In genomic region chr1:222582099-222582774, GRCh38 we compare ENCODE assay signal across 10 cellular contexts. TPM values are rescaled to one million over a fixed set of nuclear protein-coding genes. Genes with fewer than 3 reads are reported as not detected.
DNase-seq lines count a peak whose midpoint lies in the region; ATAC-seq, FAIRE-seq and TF ChIP-seq lines count a peak whose summit lies in the region.
"Had no signal": no experiment of that assay in that cellular context is flagged by ENCODE, and none has a peak within 500 bp of the region (broad histone marks: within the 10 kb centered on the region; RNA-seq: fewer than 3 reads in every experiment).

No MANE protein-coding gene starts in this region.

- H3K27ac ChIP-seq in ACC112 (ENCODE audit: low read depth, low read length) (peak overlapping the region; percentile 37), GM12878 (ENCODE audit: control insufficient read depth, insufficient read depth) (peak overlapping the region; percentile 17), upper lobe of right lung (no peak overlapping the region)

- H3K4me2 ChIP-seq in GM12878 (ENCODE audit: control insufficient read depth, insufficient read depth): peak overlapping the region; percentile 71

- BruUV-seq in GM12878 (replicated peaks; lab: Mats Ljungman, UMichigan): no TSS peak

- TF ChIP-seq CTCF in GM12878 (IDR thresholded peaks at IDR 0.05 in 2 of 3, conservative IDR thresholded peaks at IDR 0.05 in 1 of 3; ENCODE audit: control insufficient read depth in 2 of 3, extremely low read depth in 1 of 3, insufficient read depth in 1 of 3, low read depth in 3 of 3, low read length in 3 of 3): no peak
- TF ChIP-seq CTCF in upper lobe of right lung (IDR thresholded peaks at IDR 0.05): no peak

- no peak for TF ChIP-seq RAD21 in GM12878 (IDR thresholded peaks at IDR 0.05; ENCODE audit: insufficient read depth, low read depth, low read length)

- H2AFZ ChIP-seq in ACC112 (ENCODE audit: low read length, unreplicated experiment): no peak overlapping the region
- H2AFZ ChIP-seq in GM12878 (ENCODE audit: control insufficient read depth, low read depth, low read length): no peak overlapping the region

- RAD21 ChIA-PET in GM12878 (lab: Charles Lee; ENCODE audit: unreplicated experiment): interaction anchor here (2.4 kb wide), 1 partner anchor 7 kb away, joined by 5 read pairs; the partner anchor contains the start of gene TAF1A

- no peak for TF ChIP-seq POLR2A in GM12878 (IDR thresholded peaks at IDR 0.05; ENCODE audit: low read depth, low read length)

- CTCF ChIA-PET in GM12878 (lab: Yijun Ruan, JAX): interaction anchor here (1.0 to 3.9 kb wide), 2 partner anchors 53 to 63 kb away, joined by 3 to 16 read pairs; no protein-coding TSS in a partner anchor

- intact Hi-C loops in GM12878 (cut with micrococcal nuclease; ENCODE audit: unreplicated experiment): loop anchor here (5.0 to 10.0 kb wide), 2 partner anchors 35 to 133 kb away; partner anchors contain the start of genes AIDA, BROX and MIA3
- intact Hi-C loops in upper lobe of right lung (cut with DNase I): no loop called here

- H3K4me3 ChIP-seq in ACC112 (ENCODE audit: low read depth, low read length) (no peak overlapping the region), GM12878 (no peak overlapping the region), upper lobe of right lung (no peak overlapping the region)

- H3K27me3 ChIP-seq in ACC112 (ENCODE audit: insufficient read depth, low read length) (no peaks in the 10 kb centered on the region), GM12878 (replicated peaks in 1 of 2; ENCODE audit: control insufficient read depth in 2 of 2, insufficient read depth in 2 of 2, low read length in 1 of 2) (no peaks in the 10 kb centered on the region), upper lobe of right lung (no peaks in the 10 kb centered on the region)

- WGBS in GM12878 (ENCODE audit: insufficient coverage, insufficient replicate concordance, low lambda C conversion rate, missing lambda C conversion rate): 85% methylated on average over 4 of the region's 4 CpGs

- SMC1A ChIA-PET in GM12878 (lab: Charles Lee; ENCODE audit: uncharacterized antibody, unreplicated experiment): interaction anchor here (1.1 to 1.4 kb wide), 4 partner anchors 9 to 31 kb away, joined by 3 to 4 read pairs (median 4); no protein-coding TSS in a partner anchor

- peaks cover 18% of the 10 kb centered on the region for H3K36me3 ChIP-seq in ACC112 (ENCODE audit: insufficient read depth, low read length)
- peaks cover 0 to 2% of the 10 kb centered on the region in 2 experiments; a peak in 2 of 4 replicates for H3K36me3 ChIP-seq in GM12878 (ENCODE audit: control insufficient read depth in 2 of 2, insufficient read depth in 2 of 2, low read length in 1 of 2)
- peaks cover 9% of the 10 kb centered on the region for H3K36me3 ChIP-seq in upper lobe of right lung

- H3K9me3 ChIP-seq in GM12878 (replicated peaks; ENCODE audit: control insufficient read depth, insufficient read depth, low read length) (no peaks in the 10 kb centered on the region), upper lobe of right lung (no peaks in the 10 kb centered on the region)

- FAIRE-seq in GM12878 (lab: Jason Lieb, UNC): no peak
- FAIRE-seq in frontal cortex (lab: Jason Lieb, UNC): no peak

- no peak for TF ChIP-seq EP300 in GM12878 (IDR thresholded peaks at IDR 0.05; ENCODE audit: borderline replicate concordance in 1 of 2, control insufficient read depth in 1 of 2, low read depth in 2 of 2, low read length in 2 of 2)

- DNase-seq in GM12878 (ENCODE audit: low read depth, low spot score) (peak; percentile 45), upper lobe of right lung (no peak), ecto neural progenitor cell (ENCODE audit: low spot score) (no peak), frontal cortex (ENCODE audit: low spot score in 2 of 2) (no peak), NCI-H1436 (lab: John Stamatoyannopoulos, UW) (no peak)
- DNase-seq: activated gamma-delta T cell treated with Interleukin-2 at 50 U/mL for 16 hours, NCI-H2081 treated with DMSO at 0.1 percent for 48 hours had no signal

- in situ Hi-C loops in GM12878 (cut with MboI): no loop called here

- no peak overlapping the region for H3K9ac ChIP-seq in GM12878 (ENCODE audit: control insufficient read depth, insufficient read depth, low read length)

- H3K4me1 ChIP-seq in ACC112 (ENCODE audit: control insufficient read depth, insufficient read depth, low read length, unreplicated experiment) (peaks cover 13% of the 10 kb centered on the region), GM12878 (ENCODE audit: control insufficient read depth, insufficient read depth, low read length) (peaks cover 25% of the 10 kb centered on the region), upper lobe of right lung (peaks cover 21% of the 10 kb centered on the region)

- peak; percentile 68 for ATAC-seq in GM18868 (IDR thresholded peaks at IDR 0.05; ENCODE audit: unreplicated experiment)
- peak; percentile 49 for ATAC-seq in HG03139 (IDR thresholded peaks at IDR 0.05; ENCODE audit: unreplicated experiment)
- ATAC-seq in GM12878: peak; percentile 90
- ATAC-seq in upper lobe of right lung: no peak

- no peaks in the 10 kb centered on the region for H4K20me1 ChIP-seq in GM12878 (ENCODE audit: control insufficient read depth, insufficient read depth)

- POLR2A ChIA-PET in GM12878 (lab: Charles Lee): interaction anchor here (0.6 to 1.0 kb wide), 2 partner anchors 12 to 37 kb away, joined by 3 read pairs; no protein-coding TSS in a partner anchor

- peaks cover 16% of the 10 kb centered on the region for H3K79me2 ChIP-seq in ACC112 (ENCODE audit: control insufficient read depth, insufficient read depth, low read length, unreplicated experiment)
- H3K79me2 ChIP-seq in GM12878 (ENCODE audit: control insufficient read depth, insufficient read depth, low read length): no peaks in the 10 kb centered on the region; the same call in 1 of the 2 replicates

RNA-seq across cellular contexts. Expression of gene TAF1A, which starts 7.5 kb away (rescaled TPM):
- total RNA-seq in GM12878 (2013; cell fraction: nucleolus; rRNA removed): 40.5 and 43.4 TPM in 2 replicates
- total RNA-seq in GM12878 (2014; rRNA removed) (7.7 and 9.2 TPM in 2 replicates), GM12878 (2014; rRNA removed; fragmentation: Illumina TruSeq; extraction: Trizol) (12.3 and 12.9 TPM in 2 replicates), GM12878 (2021) (7.5 and 10.1 TPM in 2 replicates), upper lobe of right lung (7.1 TPM), frontal cortex (23.6 TPM)
- 3.3 TPM for polyA plus RNA-seq in GM12878 (2011; ENCODE audit: low read depth)
- polyA plus RNA-seq in GM12878 (2011; rRNA removed) (13.6 and 18.2 TPM in 2 replicates), GM12878 (2014; fragmentation: Illumina TruSeq; extraction: Trizol) (9.8 and 11.1 TPM in 2 replicates), GM12878 (2014; fragmentation: Nextera tagmentation; extraction: Ambion mirVana) (10 to 100 TPM; 12.2 to 17.9 TPM), GM12878 (2014; rRNA removed) (6.8 and 9.9 TPM in 2 replicates), GM12878 (2016; fragmentation: Nextera tagmentation; extraction: Ambion mirVana) (10 to 100 TPM; 11.8 to 13.4 TPM)
- 4.4 and 5.1 TPM in 2 replicates for polyA plus RNA-seq in GM12878 (2011; cell fraction: cytosol; rRNA removed)
- polyA plus RNA-seq in GM12878 (2011; cell fraction: nucleus; rRNA removed): 13.4 and 14.0 TPM in 2 replicates
- 3.6 and 4.5 TPM in 2 replicates for polyA plus RNA-seq in GM12878 (2012)
- polyA minus RNA-seq in GM12878 (2011; rRNA and poly(A)+ RNA removed): 9.1 and 9.8 TPM in 2 replicates
- 2.5 and 6.9 TPM in 2 replicates for polyA minus RNA-seq in GM12878 (2011; cell fraction: cytosol; rRNA and poly(A)+ RNA removed)
- polyA minus RNA-seq in GM12878 (2011; cell fraction: nucleus; rRNA and poly(A)+ RNA removed): 10.3 and 14.4 TPM in 2 replicates

RNA-seq across cellular contexts. Expression of gene HHIPL2, which starts 34.3 kb away (rescaled TPM):
- 0.46 and 0.47 TPM in 2 replicates for total RNA-seq in GM12878 (2013; cell fraction: nucleolus; rRNA removed)
- total RNA-seq in GM12878 (2014; rRNA removed): 0.11 TPM in 1 of 2 replicates, not detected in the other
- total RNA-seq in GM12878 (2014; rRNA removed; fragmentation: Illumina TruSeq; extraction: Trizol): not detected in 2 replicates
- total RNA-seq in GM12878 (2021): 0.13 TPM in 1 of 2 replicates, not detected in the other
- not detected for polyA plus RNA-seq in GM12878 (2011; ENCODE audit: low read depth)
- polyA plus RNA-seq in GM12878 (2011; rRNA removed): 0.16 and 0.29 TPM in 2 replicates
- polyA plus RNA-seq in GM12878 (2011; cell fraction: cytosol; rRNA removed): 0.18 and 0.43 TPM in 2 replicates
- 0.94 and 1.1 TPM in 2 replicates for polyA plus RNA-seq in GM12878 (2011; cell fraction: nucleus; rRNA removed)
- not detected in 2 replicates for polyA plus RNA-seq in GM12878 (2012)
- 0.06 and 0.55 TPM in 2 replicates for polyA plus RNA-seq in GM12878 (2014; fragmentation: Illumina TruSeq; extraction: Trizol)
- under 1 TPM; 0.06 to 0.09 TPM for polyA plus RNA-seq in GM12878 (2014; fragmentation: Nextera tagmentation; extraction: Ambion mirVana)
- 0.06 and 0.51 TPM in 2 replicates for polyA plus RNA-seq in GM12878 (2014; rRNA removed)
- not detected for polyA plus RNA-seq in GM12878 (2016; fragmentation: Nextera tagmentation; extraction: Ambion mirVana)
- not detected in 2 replicates for polyA minus RNA-seq in GM12878 (2011; rRNA and poly(A)+ RNA removed)
- polyA minus RNA-seq in GM12878 (2011; cell fraction: cytosol; rRNA and poly(A)+ RNA removed): not detected in 2 replicates
- polyA minus RNA-seq in GM12878 (2011; cell fraction: nucleus; rRNA and poly(A)+ RNA removed): 0.24 TPM in 1 of 2 replicates, not detected in the other
- total RNA-seq in upper lobe of right lung: not detected
- total RNA-seq in frontal cortex: 0.82 TPM

RNA-seq across cellular contexts. Expression of gene MIA3, which starts 35.7 kb away (rescaled TPM):
- total RNA-seq in GM12878 (2013; cell fraction: nucleolus; rRNA removed): 86.2 and 103 TPM in 2 replicates
- total RNA-seq in GM12878 (2014; rRNA removed) (38.4 and 49.9 TPM in 2 replicates), GM12878 (2014; rRNA removed; fragmentation: Illumina TruSeq; extraction: Trizol) (33.5 and 37.0 TPM in 2 replicates), GM12878 (2021) (28.8 and 37.0 TPM in 2 replicates), upper lobe of right lung (69.1 TPM), frontal cortex (46.5 TPM)
- 11.6 TPM for polyA plus RNA-seq in GM12878 (2011; ENCODE audit: low read depth)
- polyA plus RNA-seq in GM12878 (2011; rRNA removed) (23.7 and 49.0 TPM in 2 replicates), GM12878 (2014; fragmentation: Illumina TruSeq; extraction: Trizol) (42.9 and 50.8 TPM in 2 replicates), GM12878 (2014; fragmentation: Nextera tagmentation; extraction: Ambion mirVana) (10 to 100 TPM; 12.9 to 19.3 TPM), GM12878 (2014; rRNA removed) (26.6 and 28.9 TPM in 2 replicates), GM12878 (2016; fragmentation: Nextera tagmentation; extraction: Ambion mirVana) (10 to 100 TPM; 25.7 to 31.7 TPM)
- polyA plus RNA-seq in GM12878 (2011; cell fraction: cytosol; rRNA removed): 48.1 and 56.5 TPM in 2 replicates
- 224 and 227 TPM in 2 replicates for polyA plus RNA-seq in GM12878 (2011; cell fraction: nucleus; rRNA removed)
- polyA plus RNA-seq in GM12878 (2012): 24.0 and 26.3 TPM in 2 replicates
- 19.2 and 31.7 TPM in 2 replicates for polyA minus RNA-seq in GM12878 (2011; rRNA and poly(A)+ RNA removed)
- polyA minus RNA-seq in GM12878 (2011; cell fraction: cytosol; rRNA and poly(A)+ RNA removed): 18.6 and 19.3 TPM in 2 replicates
- 36.0 and 52.3 TPM in 2 replicates for polyA minus RNA-seq in GM12878 (2011; cell fraction: nucleus; rRNA and poly(A)+ RNA removed)
